26 cellular contexts compared by ENCODE assay signal in genomic region chrX:15916704-15917084, GRCh38.
DNase-seq lines count a peak whose midpoint lies in the region; ATAC-seq, FAIRE-seq and TF ChIP-seq lines count a peak whose summit lies in the region.
"Had no signal": no experiment of that assay in that cellular context is flagged by ENCODE, and none has a peak within 500 bp of the region (broad histone marks: within the 10 kb centered on the region; RNA-seq: fewer than 3 reads in every experiment).

No MANE protein-coding gene starts in this region.

- no peak overlapping the region for H3K4ac ChIP-seq in neuronal stem cell (ENCODE audit: low read length)

- peak; percentile 74 for FAIRE-seq in endothelial cell of umbilical vein (lab: Jason Lieb, UNC)
- FAIRE-seq: frontal cortex, kidney had no signal

- POLR2A ChIA-PET in endothelial cell of umbilical vein (lab: Charles Lee) = no interaction called here
- POLR2A ChIA-PET in naive thymus-derived CD4-positive, alpha-beta T cell (lab: Charles Lee) = no interaction called here

- H2BK120ac ChIP-seq in neuronal stem cell (ENCODE audit: low read depth, low read length) = no peak overlapping the region

- H3K27ac Mint-ChIP-seq in CD14-positive monocyte = peak overlapping the region; percentile 83 to 94 (median 89)
- no peak overlapping the region for H3K27ac Mint-ChIP-seq in naive thymus-derived CD4-positive, alpha-beta T cell
- H3K27ac Mint-ChIP-seq: activated naive CD4-positive, alpha-beta T cell treated with anti-CD3 and anti-CD28 coated beads, Interleukin-2, amount 50 U/mL, for 72 hours had no signal

- dilution Hi-C loops in endothelial cell of umbilical vein (cut with MboI; ENCODE audit: extremely low pct_ligation_motif_present, low sequenced_read_pairs) = no loop called here

- no peak overlapping the region for H2BK15ac ChIP-seq in neuronal stem cell (ENCODE audit: low read length)

- no peaks in the 10 kb centered on the region for H3K79me2 ChIP-seq in endothelial cell of umbilical vein (ENCODE audit: control insufficient read depth, insufficient read depth, low read length)

- H4K20me1 ChIP-seq in endothelial cell of umbilical vein (replicated peaks; ENCODE audit: control insufficient read depth, extremely low read depth, insufficient read depth, low read length) = no peaks in the 10 kb centered on the region

- no peak overlapping the region for H3K23ac ChIP-seq in neuronal stem cell (ENCODE audit: low read depth, low read length, poor library complexity)

- H3K4me2 ChIP-seq in endothelial cell of umbilical vein (ENCODE audit: insufficient read depth, low read length) = peak overlapping the region; percentile 58
- H3K4me2 ChIP-seq in neuronal stem cell (ENCODE audit: insufficient read depth, low read length, poor library complexity, severe bottlenecking) = no peak overlapping the region

- H3K9me3 Mint-ChIP-seq in CD14-positive monocyte = peaks cover 0 to 10% (median 7%) of the 10 kb centered on the region in 7 donors
- no peaks in the 10 kb centered on the region for H3K9me3 Mint-ChIP-seq in naive thymus-derived CD4-positive, alpha-beta T cell
- H3K9me3 Mint-ChIP-seq: activated naive CD4-positive, alpha-beta T cell treated with anti-CD3 and anti-CD28 coated beads, Interleukin-2, amount 50 U/mL, for 72 hours had no signal

- H3K9me3 ChIP-seq in endothelial cell of umbilical vein (replicated peaks; ENCODE audit: control insufficient read depth, insufficient read depth, low read length) (no peaks in the 10 kb centered on the region), neuronal stem cell (replicated peaks in 1 of 2; ENCODE audit: control insufficient read depth in 2 of 2, insufficient read depth in 1 of 2, low read depth in 1 of 2, low read length in 2 of 2) (peaks cover 0 to 10% of the 10 kb centered on the region in 2 donors)
- no peaks in the 10 kb centered on the region for H3K9me3 ChIP-seq in naive thymus-derived CD4-positive, alpha-beta T cell (ENCODE audit: control insufficient read depth in 2 of 3, low read length in 3 of 3)
- H3K9me3 ChIP-seq: BE2C, sigmoid colon, tibial artery had no signal

- H3K27me3 Mint-ChIP-seq in CD14-positive monocyte (ENCODE audit: low read depth in 3 of 3) = peaks cover 0 to 41% (median 1%) of the 10 kb centered on the region in 3 donors
- peaks cover 0 to 6% (median 3%) of the 10 kb centered on the region in 5 donors for H3K27me3 Mint-ChIP-seq in naive thymus-derived CD4-positive, alpha-beta T cell

- H3K4me1 Mint-ChIP-seq in CD14-positive monocyte = peaks cover 65% of the 10 kb centered on the region
- H3K4me1 Mint-ChIP-seq in naive thymus-derived CD4-positive, alpha-beta T cell = peaks cover 0 to 7% (median 0%) of the 10 kb centered on the region in 7 donors

- H3K4me3 ChIP-seq in endothelial cell of umbilical vein (replicated peaks in 1 of 3; ENCODE audit: insufficient read depth in 1 of 3, low read depth in 1 of 3, low read length in 3 of 3) (no peak overlapping the region), neuronal stem cell (ENCODE audit: low read length in 2 of 2) (no peak overlapping the region)
- no peak overlapping the region for H3K4me3 ChIP-seq in naive thymus-derived CD4-positive, alpha-beta T cell (ENCODE audit: low read length)
- H3K4me3 ChIP-seq: cardiac muscle cell, coronary artery, sigmoid colon, tibial artery had no signal

- no peak overlapping the region for H4K8ac ChIP-seq in neuronal stem cell (ENCODE audit: low read depth, low read length)

- TF ChIP-seq POLR2A in endothelial cell of umbilical vein (IDR thresholded peaks at IDR 0.05; ENCODE audit: low read depth, low read length) = no peak

- H2BK12ac ChIP-seq in neuronal stem cell (ENCODE audit: low read length) = no peak overlapping the region

- H3K4me1 ChIP-seq in endothelial cell of umbilical vein (ENCODE audit: control insufficient read depth, extremely low read depth, insufficient read depth, low read length) = peaks cover 15% of the 10 kb centered on the region
- peaks cover 0 to 8% of the 10 kb centered on the region in 2 donors for H3K4me1 ChIP-seq in neuronal stem cell (ENCODE audit: control insufficient read depth in 2 of 2, insufficient read depth in 1 of 2, low read depth in 1 of 2, low read length in 2 of 2)
- H3K4me1 ChIP-seq in naive thymus-derived CD4-positive, alpha-beta T cell (ENCODE audit: control insufficient read depth in 2 of 2, insufficient read depth in 2 of 2, low read length in 2 of 2) = no peaks in the 10 kb centered on the region
- H3K4me1 ChIP-seq: BE2C, sigmoid colon, tibial artery had no signal

- no peaks in the 10 kb centered on the region for H3K79me1 ChIP-seq in neuronal stem cell (ENCODE audit: low read depth, low read length)

- no peaks in the 10 kb centered on the region for H3K9me1 ChIP-seq in endothelial cell of umbilical vein (replicated peaks; ENCODE audit: control insufficient read depth, extremely low read depth, insufficient read depth, low read length)

- BruUV-seq in endothelial cell of umbilical vein (replicated peaks; lab: Mats Ljungman, UMichigan) = no TSS peak

- no peak overlapping the region for H3K4me3 Mint-ChIP-seq in CD14-positive monocyte
- H3K4me3 Mint-ChIP-seq in naive thymus-derived CD4-positive, alpha-beta T cell = no peak overlapping the region

- no peak for ATAC-seq in naive thymus-derived CD4-positive, alpha-beta T cell
- ATAC-seq: activated naive CD4-positive, alpha-beta T cell treated with anti-CD3 and anti-CD28 coated beads, Interleukin-2, amount 50 U/mL, for 72 hours had no signal

- H4K91ac ChIP-seq in neuronal stem cell (ENCODE audit: low read depth, low read length, poor library complexity) = no peak overlapping the region

- no CpG with 5 or more reads among the region's 4 CpGs for WGBS in neuronal stem cell (ENCODE audit: extremely low coverage in 2 of 2, insufficient read length in 2 of 2, insufficient replicate concordance in 1 of 2), 2 donors

- peak overlapping the region; percentile 34 for H3K27ac ChIP-seq in endothelial cell of umbilical vein (ENCODE audit: insufficient read depth, low read depth, low read length)
- no peak overlapping the region for H3K27ac ChIP-seq in neuronal stem cell (replicated peaks; ENCODE audit: low read length)
- H3K27ac ChIP-seq in naive thymus-derived CD4-positive, alpha-beta T cell (ENCODE audit: low read depth, low read length) = no peak overlapping the region
- H3K27ac ChIP-seq: cardiac muscle cell, coronary artery, sigmoid colon, tibial artery, WERI-Rb-1 had no signal

- H2BK5ac ChIP-seq in neuronal stem cell (ENCODE audit: low read length) = no peak overlapping the region

- H3K18ac ChIP-seq in neuronal stem cell (ENCODE audit: low read length) = no peak overlapping the region

- no peak for DNase-seq in CD14-positive monocyte (ENCODE audit: low spot score)
- peak; percentile 50 for DNase-seq in OCI-M2 (lab: John Stamatoyannopoulos, UW; ENCODE audit: unreplicated experiment)
- DNase-seq in endothelial cell of umbilical vein (ENCODE audit: low read depth, low spot score) = peak; percentile 83
- no peak for DNase-seq in neuronal stem cell (ENCODE audit: low spot score)
- no peak for DNase-seq in GM10266 (ENCODE audit: extremely low spot score)
- no peak for DNase-seq in naive thymus-derived CD4-positive, alpha-beta T cell
- no peak for DNase-seq in epidermal melanocyte (ENCODE audit: insufficient read length, low spot score)
- DNase-seq: ACHN; activated CD4-positive, alpha-beta T cell treated with anti-CD3 and anti-CD28 coated beads for 4 hours; aorta; BE2C; DMS153; kidney; NCI-H1417 treated with DMSO at 0.1 percent for 48 hours; NCI-H2081; NCI-H526; posterior cingulate gyrus; SHP77; sigmoid colon; stimulated activated CD4-positive, alpha-beta T cell treated with anti-CD3 and anti-CD28 coated beads, Interleukin-4, amount 100 ng/mL, for 1 hour; tibial artery; WERI-Rb-1 had no signal

- intact Hi-C loops in CD14-positive monocyte (cut with micrococcal nuclease) = loop anchor here (10.0 kb wide), 2 partner anchors 62 to 208 kb away; partner anchors contain the start of genes AP1S2 (in 2 of the 2) and GRPR (in 1 of the 2)
- intact Hi-C loops in endothelial cell of umbilical vein (cut with micrococcal nuclease) = loop anchor here (2.0 kb wide), 1 partner anchor 62 kb away; the partner anchor contains the start of gene AP1S2
- intact Hi-C loops in naive thymus-derived CD4-positive, alpha-beta T cell (cut with micrococcal nuclease) = no loop called here

- H3K36me3 ChIP-seq in endothelial cell of umbilical vein (ENCODE audit: control insufficient read depth in 2 of 2, extremely low read depth in 1 of 2, insufficient read depth in 2 of 2, low read length in 2 of 2) (no peaks in the 10 kb centered on the region), neuronal stem cell (replicated peaks in 1 of 2; ENCODE audit: control insufficient read depth in 2 of 2, insufficient read depth in 2 of 2, low read length in 2 of 2) (no peaks in the 10 kb centered on the region)
- no peaks in the 10 kb centered on the region for H3K36me3 ChIP-seq in naive thymus-derived CD4-positive, alpha-beta T cell (ENCODE audit: control insufficient read depth in 2 of 3, insufficient read depth in 3 of 3, low read length in 3 of 3)
- H3K36me3 ChIP-seq: BE2C, cardiac muscle cell, sigmoid colon, tibial artery, WERI-Rb-1 had no signal

- H2AFZ ChIP-seq in endothelial cell of umbilical vein (ENCODE audit: low read depth, low read length) = peak overlapping the region; percentile 62
- peak overlapping the region; percentile 33 for H2AFZ ChIP-seq in neuronal stem cell (ENCODE audit: low read length)

- H3K36me3 Mint-ChIP-seq in CD14-positive monocyte = peaks cover 1 to 3% of the 10 kb centered on the region in 2 donors
- H3K36me3 Mint-ChIP-seq in naive thymus-derived CD4-positive, alpha-beta T cell = no peaks in the 10 kb centered on the region
- H3K36me3 Mint-ChIP-seq: activated naive CD4-positive, alpha-beta T cell treated with anti-CD3 and anti-CD28 coated beads, Interleukin-2, amount 50 U/mL, for 72 hours had no signal

- no peak overlapping the region for H2AK5ac ChIP-seq in neuronal stem cell (ENCODE audit: low read depth, low read length)

- CTCF ChIA-PET in endothelial cell of umbilical vein (lab: Charles Lee) = interaction anchor here (0.7 kb wide), 1 partner anchor 15 kb away, joined by 4 read pairs; no protein-coding TSS in a partner anchor
- CTCF ChIA-PET in naive thymus-derived CD4-positive, alpha-beta T cell (lab: Charles Lee) = no interaction called here

- no peak overlapping the region for H3K14ac ChIP-seq in neuronal stem cell (ENCODE audit: low read length)

- TF ChIP-seq CTCF in CD14-positive monocyte (IDR thresholded peaks at IDR 0.05) (no peak), endothelial cell of umbilical vein (IDR thresholded peaks at IDR 0.05; ENCODE audit: extremely low read depth in 1 of 2, insufficient read depth in 1 of 2, low read depth in 1 of 2, low read length in 2 of 2) (no peak), GM10266 (IDR thresholded peaks at IDR 0.05; ENCODE audit: control insufficient read depth, insufficient read depth, low read depth, missing control alignments) (no peak)

- H3K9ac ChIP-seq in endothelial cell of umbilical vein (replicated peaks; ENCODE audit: extremely low read depth, insufficient read depth, low read length) (no peak overlapping the region), neuronal stem cell (ENCODE audit: low read depth, low read length, poor library complexity) (no peak overlapping the region)

- H3K27me3 ChIP-seq in endothelial cell of umbilical vein (ENCODE audit: control insufficient read depth in 2 of 2, insufficient read depth in 2 of 2, low read length in 2 of 2) (peaks cover under 1 to 2% of the 10 kb centered on the region in 2 experiments), neuronal stem cell (ENCODE audit: control insufficient read depth in 3 of 3, insufficient read depth in 3 of 3, low read depth in 1 of 3, low read length in 3 of 3) (no peaks in the 10 kb centered on the region)
- H3K27me3 ChIP-seq in naive thymus-derived CD4-positive, alpha-beta T cell (ENCODE audit: control insufficient read depth in 2 of 2, insufficient read depth in 2 of 2, low read length in 2 of 2) = no peaks in the 10 kb centered on the region
- H3K27me3 ChIP-seq: BE2C, cardiac muscle cell, sigmoid colon, tibial artery had no signal

Comparison
In these comparisons a context has a peak if more than half of its experiments do, and no peak if none do; other contexts are left out.
1. DNase-seq: peak in OCI-M2 (single experiment) and endothelial cell of umbilical vein (single experiment); none in CD14-positive monocyte (single experiment), neuronal stem cell (single experiment), GM10266 (single experiment), naive thymus-derived CD4-positive, alpha-beta T cell (0 of 9) and epidermal melanocyte (single experiment).
2. H3K27ac Mint-ChIP-seq: peak in CD14-positive monocyte (7 of 7); none in naive thymus-derived CD4-positive, alpha-beta T cell (0 of 9).
3. intact Hi-C loops: an anchor here in CD14-positive monocyte (10.0 kb wide) and endothelial cell of umbilical vein (2.0 kb wide); none called in naive thymus-derived CD4-positive, alpha-beta T cell.